In the genomic region with DNA sequence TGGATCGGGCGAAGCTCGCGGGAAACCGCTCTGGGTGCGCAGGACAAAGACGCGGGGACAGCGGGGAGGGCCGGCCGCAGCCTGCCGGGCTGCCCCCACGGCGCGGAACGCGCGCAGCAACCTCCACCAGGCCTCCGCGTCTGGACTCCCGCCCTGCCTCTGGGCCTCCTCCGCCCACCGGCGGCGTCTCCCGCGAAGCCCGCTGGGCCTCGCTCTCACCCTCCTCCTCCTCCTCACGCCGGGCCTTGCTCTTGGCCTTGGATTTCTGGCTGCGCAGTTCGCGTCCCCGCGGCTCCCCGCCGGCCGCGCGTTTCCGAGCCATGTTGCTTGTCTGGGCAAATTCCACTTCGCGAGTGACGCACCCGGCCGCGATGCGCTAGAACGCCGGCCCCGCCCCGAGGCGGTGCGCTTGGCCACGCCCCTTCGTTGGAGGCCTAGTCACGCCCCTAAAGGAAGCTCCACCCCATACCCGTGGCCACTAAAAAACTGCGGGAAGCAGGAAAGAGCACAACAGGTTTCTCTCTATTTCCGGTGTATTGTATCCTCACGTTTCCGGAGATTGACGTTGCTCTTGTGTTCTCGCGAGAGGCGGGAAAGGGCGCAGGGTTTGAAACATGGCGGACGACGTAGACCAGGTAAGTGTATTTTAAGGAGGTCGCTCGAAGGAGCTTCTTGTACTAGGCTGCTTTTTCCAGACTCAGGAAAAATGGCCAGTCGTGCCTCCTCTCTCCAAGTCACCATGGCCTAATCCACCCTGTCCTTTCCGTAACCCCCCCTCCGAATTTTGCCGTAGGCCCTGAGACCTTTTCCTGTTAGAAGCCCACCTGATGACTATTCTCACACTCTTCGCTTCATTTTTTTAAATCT, we compare ENCODE assay signal across 8 cellular contexts. TPM values are rescaled to one million over a fixed set of nuclear protein-coding genes. Genes with fewer than 3 reads are reported as not detected.
A peak's percentile ranks its signal among the peaks of the same experiment; 100 is the strongest.
DNase-seq lines count a peak whose midpoint lies in the region; ATAC-seq and TF ChIP-seq lines count a peak whose summit lies in the region.

Gene LSM3 (plus strand): TSS at position 571 of the 867 bp plus-strand sequence. CDS start 44 bp downstream, at position 615.
Gene XPC (minus strand): TSS at position 355 of the 867 bp plus-strand sequence. CDS start 33 bp downstream, at position 322.

- H3K4me1 ChIP-seq in lung (ENCODE audit: control insufficient read depth in 2 of 2, insufficient read depth in 2 of 2, low read length in 2 of 2): peaks cover 1 to 14% of the 10 kb centered on the region in 2 donors

- POLR2A ChIA-PET in activated CD8-positive, alpha-beta memory T cell treated with anti-CD3 and anti-CD28 coated beads for 36 hours (lab: Charles Lee): interaction anchor here (0.6 to 2.6 kb wide), 11 partner anchors 10 to 928 kb away, joined by 3 to 33 read pairs (median 5); partner anchors contain the start of genes CCDC174, CHCHD4, SLC6A6 and TMEM43

- ATAC-seq in lung (ENCODE audit: insufficient read depth, low FRiP score): peak; percentile 100

- WGBS in lung, 2 donors: 0% methylated on average over 78 of the region's 78 CpGs

- DNase-seq in CMK (ENCODE audit: low read depth): peak; percentile 95
- peak; percentile 94 for DNase-seq in GM20000 (ENCODE audit: low spot score)
- DNase-seq in HT-29 (ENCODE audit: low spot score): peak; percentile 93
- peak; percentile 97 to 99 for DNase-seq in NOMO-1 (lab: John Stamatoyannopoulos, UW; ENCODE audit: unreplicated experiment in 2 of 2)
- peak; percentile 98 for DNase-seq in effector CD8-positive, alpha-beta T cell (lab: John Stamatoyannopoulos, UW)
- DNase-seq in lung (ENCODE audit: low spot score): peak; percentile 97
- DNase-seq in stimulated activated CD4-positive, alpha-beta T cell treated with anti-CD3 and anti-CD28 coated beads, TNF-alpha, amount 100 ng/mL, for 4 hours (ENCODE audit: low read depth in 3 of 3): peak; percentile 96 to 97 (median 97)

- peak within 1 kb of the TSS; percentile 91 to 100 for H3K27ac ChIP-seq in lung (ENCODE audit: low read depth in 1 of 2, low read length in 1 of 2)

- no peaks in the 10 kb centered on the region for H3K27me3 ChIP-seq in lung (ENCODE audit: control insufficient read depth, insufficient read depth)

- peak within 1 kb of the TSS; percentile 97 for H3K4me3 ChIP-seq in lung

- CTCF ChIA-PET in activated CD8-positive, alpha-beta memory T cell treated with anti-CD3 and anti-CD28 coated beads for 36 hours (lab: Charles Lee): interaction anchor here (0.6 to 2.4 kb wide), 6 partner anchors 26 to 816 kb away, joined by 3 to 10 read pairs (median 6); partner anchors contain the start of genes CHCHD4 and TMEM43

- peaks cover 5 to 8% of the 10 kb centered on the region in 2 donors for H3K36me3 ChIP-seq in lung (ENCODE audit: control insufficient read depth in 2 of 2, insufficient read depth in 2 of 2, low read length in 2 of 2)

- H3K9me3 ChIP-seq in lung (ENCODE audit: control insufficient read depth in 2 of 2, insufficient read depth in 1 of 2, low read length in 1 of 2): no peaks in the 10 kb centered on the region

- TF ChIP-seq CTCF in GM20000 (IDR thresholded peaks at IDR 0.05; ENCODE audit: extremely low read depth, missing control alignments) (no peak), lung (IDR thresholded peaks at IDR 0.05; ENCODE audit: control extremely low read depth, extremely low read depth) (no peak)

RNA-seq across cellular contexts. Expression of gene LSM3, which starts in this region (rescaled TPM):
- total RNA-seq in HT-29 (2014; rRNA removed; shearing (Covaris generic)): 7.1 and 7.4 TPM in 2 replicates
- total RNA-seq in activated CD8-positive, alpha-beta memory T cell treated with anti-CD3 and anti-CD28 coated beads for 36 hours: 10 to 100 TPM; 24.0 to 25.4 TPM
- total RNA-seq in lung: 10 to 100 TPM in 1 of 2 donors, 1 to 10 TPM in 1; 6.4 to 10.3 TPM
- 1 to 10 TPM; 9.8 to 9.9 TPM for polyA plus RNA-seq in lung

RNA-seq across cellular contexts. Expression of gene XPC, which starts in this region (rescaled TPM):
- total RNA-seq in HT-29 (2014; rRNA removed; shearing (Covaris generic)): 8.6 and 9.3 TPM in 2 replicates
- 10 to 100 TPM; 28.9 to 30.1 TPM for total RNA-seq in activated CD8-positive, alpha-beta memory T cell treated with anti-CD3 and anti-CD28 coated beads for 36 hours
- total RNA-seq in lung: 10 to 100 TPM; 27.7 to 31.9 TPM
- 10 to 100 TPM; 16.4 to 19.7 TPM for polyA plus RNA-seq in lung

Comparison
In these comparisons a context has a peak if more than half of its experiments do, and no peak if none do; other contexts are left out.
1. Peak in every context shown above with its lines: DNase-seq, ATAC-seq, H3K4me3 ChIP-seq and H3K27ac ChIP-seq.